ENCODE assay signal across 20 cellular contexts in genomic region chr10:5806745-5807144, GRCh38. TPM values are rescaled to one million over a fixed set of nuclear protein-coding genes. Genes with fewer than 3 reads are reported as not detected.
A peak's percentile ranks its signal among the peaks of the same experiment; 100 is the strongest.
DNase-seq lines count a peak whose midpoint lies in the region; ATAC-seq, FAIRE-seq and TF ChIP-seq lines count a peak whose summit lies in the region.
"Had no signal": no experiment of that assay in that cellular context is flagged by ENCODE, and none has a peak within 500 bp of the region (broad histone marks: within the 10 kb centered on the region; RNA-seq: fewer than 3 reads in every experiment).

No MANE protein-coding gene starts in this region.

- peaks cover 4% of the 10 kb centered on the region for H3K36me3 Mint-ChIP-seq in chondrocyte (ENCODE audit: low read depth)

- peaks cover 70% of the 10 kb centered on the region for H3K4me1 Mint-ChIP-seq in chondrocyte (ENCODE audit: low read depth)

- ATAC-seq in Right ventricle myocardium superior (ENCODE audit: poor library complexity) (peak; percentile 59), mucosa of descending colon (peak; percentile 28), HG03196 (IDR thresholded peaks at IDR 0.05; ENCODE audit: unreplicated experiment) (no peak), HG03354 (IDR thresholded peaks at IDR 0.05; ENCODE audit: poor library complexity, severe bottlenecking, unreplicated experiment) (no peak)

- no peaks in the 10 kb centered on the region for H3K9me3 Mint-ChIP-seq in chondrocyte (ENCODE audit: low read depth)
- H3K9me3 Mint-ChIP-seq: activated CD4-positive, alpha-beta T cell treated with anti-CD3 and anti-CD28 coated beads, Interleukin-2, amount 10 ng/mL, durations not matched to agents 24 days and 14 days; endodermal cell had no signal

- TF ChIP-seq CTCF in chondrocyte (IDR thresholded peaks at IDR 0.05), result no peak
- TF ChIP-seq CTCF in mucosa of descending colon (IDR thresholded peaks at IDR 0.05), result no peak
- TF ChIP-seq CTCF in kidney (IDR thresholded peaks at IDR 0.05; ENCODE audit: borderline replicate concordance, extremely low read depth, insufficient read depth), result no peak

- H3K27ac Mint-ChIP-seq in chondrocyte (ENCODE audit: unreplicated experiment), result peak overlapping the region; percentile 51
- H3K27ac Mint-ChIP-seq: activated CD4-positive, alpha-beta T cell treated with anti-CD3 and anti-CD28 coated beads, Interleukin-2, amount 10 ng/mL, durations not matched to agents 24 days and 14 days; endodermal cell had no signal

- no peaks in the 10 kb centered on the region for H3K27me3 Mint-ChIP-seq in chondrocyte (ENCODE audit: low read depth)
- H3K27me3 Mint-ChIP-seq: activated CD4-positive, alpha-beta T cell treated with anti-CD3 and anti-CD28 coated beads, Interleukin-2, amount 10 ng/mL, durations not matched to agents 24 days and 14 days had no signal

- H3K4me3 Mint-ChIP-seq in chondrocyte (ENCODE audit: unreplicated experiment), result no peak overlapping the region
- H3K4me3 Mint-ChIP-seq: activated CD4-positive, alpha-beta T cell treated with anti-CD3 and anti-CD28 coated beads, Interleukin-2, amount 10 ng/mL, durations not matched to agents 24 days and 14 days; endodermal cell had no signal

- peaks cover 34% of the 10 kb centered on the region for H3K4me1 ChIP-seq in mucosa of descending colon (ENCODE audit: low read depth)
- H3K4me1 ChIP-seq in subcutaneous abdominal adipose tissue (ENCODE audit: control insufficient read depth in 5 of 5, insufficient read depth in 5 of 5, low read length in 5 of 5), result peaks cover 10 to 38% (median 32%) of the 10 kb centered on the region in 5 donors
- H3K4me1 ChIP-seq in kidney (ENCODE audit: control insufficient read depth in 1 of 2, insufficient read depth in 1 of 2, low read depth in 1 of 2, low read length in 2 of 2), result peaks cover 16 to 22% of the 10 kb centered on the region in 2 donors

- H3K27ac ChIP-seq in subcutaneous abdominal adipose tissue (ENCODE audit: low read depth, low read length), result no peak overlapping the region
- no peak overlapping the region for H3K27ac ChIP-seq in kidney (ENCODE audit: low read depth in 2 of 2, low read length in 2 of 2)

- H3K4me3 ChIP-seq in mucosa of descending colon (no peak overlapping the region), subcutaneous abdominal adipose tissue (ENCODE audit: low read depth in 1 of 5, low read length in 5 of 5) (no peak overlapping the region), kidney (ENCODE audit: low read length in 2 of 2) (no peak overlapping the region)

- DNase-seq in Right ventricle myocardium superior, result no peak
- DNase-seq in cardiac septum (ENCODE audit: low spot score), result no peak
- DNase-seq in chondrocyte (ENCODE audit: low spot score), result no peak
- DNase-seq in mucosa of descending colon, result no peak
- no peak for DNase-seq in kidney
- DNase-seq: activated CD4-positive, alpha-beta T cell treated with anti-CD3 and anti-CD28 coated beads, Interleukin-2, amount 10 ng/mL, durations not matched to agents 24 days and 14 days; activated effector memory CD4-positive, alpha-beta T cell treated with anti-CD3 and anti-CD28 coated beads, Interleukin-2, amount 50 U/mL, for 16 hours; amygdala; C1 segment of cervical spinal cord; endodermal cell; GF-D8; NCI-H748 treated with DMSO at 0.1 percent for 48 hours; posterior cingulate gyrus; stimulated activated CD4-positive, alpha-beta T cell treated with anti-CD3 and anti-CD28 coated beads, Interleukin-12 subunit alpha, Interleukin-12 subunit beta, amount 100 ng/mL, for 4 hours; SW 1271 had no signal

- FAIRE-seq in kidney (lab: Jason Lieb, UNC), result no peak
- FAIRE-seq: A204.1, TTC549 had no signal

- H3K9me3 ChIP-seq in mucosa of descending colon, result no peaks in the 10 kb centered on the region
- H3K9me3 ChIP-seq in subcutaneous abdominal adipose tissue (ENCODE audit: control insufficient read depth in 5 of 5, low read length in 5 of 5), result no peaks in the 10 kb centered on the region
- H3K9me3 ChIP-seq in kidney (ENCODE audit: control insufficient read depth in 1 of 2, low read length in 2 of 2), result no peaks in the 10 kb centered on the region

- intact Hi-C loops in Right ventricle myocardium superior (cut with DNase I), result no loop called here
- intact Hi-C loops in cardiac septum (cut with DNase I), result no loop called here
- intact Hi-C loops in mucosa of descending colon (cut with DNase I, micrococcal nuclease), result no loop called here
- intact Hi-C loops in kidney (cut with DNase I), result no loop called here

- H3K27me3 ChIP-seq in subcutaneous abdominal adipose tissue (ENCODE audit: control insufficient read depth in 5 of 5, insufficient read depth in 4 of 5, low read length in 5 of 5), result no peaks in the 10 kb centered on the region

- H3K36me3 ChIP-seq in mucosa of descending colon (ENCODE audit: low read depth) (no peaks in the 10 kb centered on the region), subcutaneous abdominal adipose tissue (ENCODE audit: control insufficient read depth in 5 of 5, insufficient read depth in 5 of 5, low read length in 5 of 5) (peaks cover 0 to 13% (median 0%) of the 10 kb centered on the region in 5 donors), kidney (ENCODE audit: control insufficient read depth in 1 of 2, insufficient read depth in 2 of 2, low read length in 2 of 2) (peaks cover 0 to 2% of the 10 kb centered on the region in 2 donors)

- H3K9ac ChIP-seq in subcutaneous abdominal adipose tissue (ENCODE audit: low read length in 5 of 5) (peak overlapping the region in 3 of 5 donors; percentile 20 to 56 (median 22)), kidney (ENCODE audit: low read length in 2 of 2) (no peak overlapping the region)

RNA-seq across cellular contexts. Expression of gene GDI2, which starts 6.5 kb away (rescaled TPM):
- total RNA-seq in Right ventricle myocardium superior, result 101 TPM
- total RNA-seq in cardiac septum, result 107 TPM
- 254 to 259 TPM (median 256 TPM) in 3 replicates for total RNA-seq in chondrocyte
- 100 to 1,000 TPM; 185 to 239 (median 211) TPM for total RNA-seq in mucosa of descending colon
- total RNA-seq in kidney, result 168 TPM
- polyA plus RNA-seq in kidney (ENCODE audit: insufficient read depth, low read depth, low replicate concordance), result 143 TPM

Comparison
In these comparisons a context has a peak if more than half of its experiments do, and no peak if none do; other contexts are left out.
1. ATAC-seq: peak in Right ventricle myocardium superior (single experiment) and mucosa of descending colon (single experiment); none in HG03196 (single experiment) and HG03354 (single experiment).
2. H3K9ac ChIP-seq: peak in subcutaneous abdominal adipose tissue (3 of 5); none in kidney (0 of 2).